8 cellular contexts compared by ENCODE assay signal in the genomic region with DNA sequence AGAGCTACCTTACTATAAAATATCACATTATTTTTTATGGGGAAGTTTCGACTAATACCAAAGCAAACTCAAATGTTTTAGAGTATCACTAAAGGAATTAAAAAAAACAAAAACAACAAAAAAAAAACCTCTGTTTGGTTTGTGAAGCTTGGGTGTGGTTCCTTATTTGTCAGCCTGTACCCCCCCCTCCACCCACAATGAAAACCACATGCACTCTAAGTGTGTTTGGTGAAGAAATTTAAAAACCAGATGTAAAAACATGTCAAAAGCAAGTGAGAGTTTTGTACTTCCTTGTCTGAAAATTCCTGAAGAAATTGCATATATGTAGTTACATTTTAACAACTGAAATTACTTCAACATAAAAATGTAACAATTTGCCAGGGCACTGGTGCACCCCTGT. TPM values are rescaled to one million over a fixed set of nuclear protein-coding genes. Genes with fewer than 3 reads are reported as not detected.
DNase-seq lines count a peak whose midpoint lies in the region; ATAC-seq and TF ChIP-seq lines count a peak whose summit lies in the region.

No MANE protein-coding gene starts in this region.

- H3K36me3 ChIP-seq in Peyer's patch (peaks cover 0 to 22% (median 0%) of the 10 kb centered on the region in 3 donors), skeletal muscle satellite cell (ENCODE audit: insufficient read depth, low read length) (peaks cover 27% of the 10 kb centered on the region)

- ATAC-seq in HG03571 (IDR thresholded peaks at IDR 0.05; ENCODE audit: unreplicated experiment) (no peak), GM19023 (IDR thresholded peaks at IDR 0.05; ENCODE audit: unreplicated experiment) (no peak)

- H3K9ac ChIP-seq in skeletal muscle satellite cell (ENCODE audit: low read depth, low read length): peak overlapping the region; percentile 33

- H3K4me3 ChIP-seq in Peyer's patch (peak overlapping the region in 3 of 4 donors; percentile 2 to 70 (median 44)), skeletal muscle satellite cell (ENCODE audit: low read length) (peak overlapping the region; percentile 23)

- peaks cover 0 to 44% (median 11%) of the 10 kb centered on the region in 4 donors for H3K4me1 ChIP-seq in Peyer's patch
- H3K4me1 ChIP-seq in skeletal muscle satellite cell (ENCODE audit: control insufficient read depth, insufficient read depth, low read length): peaks cover 28% of the 10 kb centered on the region

- peak; percentile 46 for DNase-seq in EH (ENCODE audit: low read depth)
- DNase-seq in Peyer's patch: peak in 2 of 3 donors; percentile 75
- DNase-seq in central memory CD4-positive, alpha-beta T cell: peak; percentile 82
- DNase-seq in NCI-H146 treated with DMSO at 0.1 percent for 48 hours (lab: John Stamatoyannopoulos, UW; ENCODE audit: unreplicated experiment): no peak
- DNase-seq in NCI-H2227 (lab: John Stamatoyannopoulos, UW; ENCODE audit: unreplicated experiment): no peak

- peak overlapping the region; percentile 72 for H3K4me2 ChIP-seq in skeletal muscle satellite cell (ENCODE audit: low read length)

- H3K27me3 ChIP-seq in Peyer's patch: no peaks in the 10 kb centered on the region
- H3K27me3 ChIP-seq in skeletal muscle satellite cell (ENCODE audit: control insufficient read depth, insufficient read depth, low read length): no peaks in the 10 kb centered on the region

- TF ChIP-seq CTCF in Peyer's patch (IDR thresholded peaks at IDR 0.05): no peak

- H3K9me3 ChIP-seq in Peyer's patch: no peaks in the 10 kb centered on the region
- H3K9me3 ChIP-seq in skeletal muscle satellite cell (replicated peaks; ENCODE audit: low read length): no peaks in the 10 kb centered on the region

- H3K27ac ChIP-seq in Peyer's patch: peak overlapping the region; percentile 4 to 98 (median 78)

- TF ChIP-seq POLR2A in Peyer's patch (IDR thresholded peaks at IDR 0.05): no peak

RNA-seq across cellular contexts. Expression of a gene that starts 3.1 kb away (rescaled TPM):
- 100 to 1,000 TPM in 2 of 4 donors, 10 to 100 TPM in 2; 57.8 to 107 (median 87.9) TPM for total RNA-seq in Peyer's patch
- 11.2 and 13.8 TPM in 2 replicates for total RNA-seq in skeletal muscle satellite cell (2012; rRNA removed)

RNA-seq across cellular contexts. Expression of a gene that starts 49.9 kb away (rescaled TPM):
- 100 to 1,000 TPM; 101 to 156 (median 142) TPM for total RNA-seq in Peyer's patch
- total RNA-seq in skeletal muscle satellite cell (2012; rRNA removed): 182 and 211 TPM in 2 replicates

Comparison
In these comparisons a context has a peak if more than half of its experiments do, and no peak if none do; other contexts are left out.
1. DNase-seq: peak in EH (single experiment), Peyer's patch (2 of 3) and central memory CD4-positive, alpha-beta T cell (single experiment); none in NCI-H146 treated with DMSO at 0.1 percent for 48 hours (single experiment) and NCI-H2227 (single experiment).